32 cellular contexts compared by ENCODE assay signal in the genomic region with DNA sequence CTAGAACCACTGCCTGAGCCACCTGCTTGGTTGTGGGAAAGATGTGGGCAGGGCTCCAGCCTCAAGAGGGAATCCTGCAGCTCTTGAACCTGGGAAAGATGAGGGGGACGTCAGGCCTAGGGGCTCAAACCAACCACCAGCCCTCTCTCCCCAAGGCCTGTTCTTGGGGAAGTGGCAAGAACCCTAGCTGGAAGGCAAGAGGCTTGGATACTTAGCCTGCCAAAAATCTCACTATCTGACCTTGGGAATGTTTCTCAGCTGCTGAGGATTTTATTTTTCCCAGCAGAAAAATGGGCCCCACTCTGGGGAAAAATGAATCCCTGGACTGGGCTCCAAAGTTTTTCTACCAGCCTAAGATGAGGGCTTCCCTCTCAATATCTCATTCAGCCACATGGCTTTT. TPM values are rescaled to one million over a fixed set of nuclear protein-coding genes. Genes with fewer than 3 reads are reported as not detected.
"Had no signal": no experiment of that assay in that cellular context is flagged by ENCODE, and none has a peak within 500 bp of the region (broad histone marks: within the 10 kb centered on the region; RNA-seq: fewer than 3 reads in every experiment).

No MANE protein-coding gene starts in this region.

- H3K27ac ChIP-seq: adrenal gland, cardiac muscle cell, VCaP had no signal

- H3K36me3 ChIP-seq: adrenal gland, cardiac muscle cell had no signal

- H3K4me3 ChIP-seq: adrenal gland, cardiac muscle cell had no signal

- H3K4me1 ChIP-seq: adrenal gland had no signal

- FAIRE-seq: astrocyte, bronchial epithelial cell, TTC549 had no signal

- H3K27me3 ChIP-seq: adrenal gland, cardiac muscle cell had no signal

- DNase-seq: activated B cell treated with CpG ODN at 0.5 μM for 24 hours; activated CD4-positive, alpha-beta memory T cell treated with anti-CD3 and anti-CD28 coated beads for 36 hours; activated CD4-positive, alpha-beta T cell treated with anti-CD3 and anti-CD28 coated beads for 4 hours; activated CD4-positive, alpha-beta T cell treated with anti-CD3 and anti-CD28 coated beads, Interleukin-2, amount 50 U/mL, for 1 hour; activated CD4-positive, alpha-beta T cell treated with anti-CD3 and anti-CD28 coated beads, Interleukin-2, amount 50 U/mL, for 4 hours; activated CD4-positive, CD25-positive, alpha-beta regulatory T cell treated with anti-CD3 and anti-CD28 coated beads, Interleukin-2, amount 50 U/mL, for 72 hours; activated CD8-positive, alpha-beta memory T cell treated with anti-CD3 and anti-CD28 coated beads, Interleukin-2, amount 50 U/mL, for 4 hours; activated CD8-positive, alpha-beta T cell treated with anti-CD3 and anti-CD28 coated beads for 36 hours; activated effector memory CD4-positive, alpha-beta T cell treated with anti-CD3 and anti-CD28 coated beads, Interleukin-2, amount 50 U/mL, for 16 hours; activated gamma-delta T cell treated with Interleukin-2 at 50 U/mL for 16 hours; activated naive CD4-positive, alpha-beta T cell; activated naive CD4-positive, alpha-beta T cell treated with anti-CD3 and anti-CD28 coated beads for 36 hours; activated naive CD4-positive, alpha-beta T cell treated with anti-CD3 and anti-CD28 coated beads, Interleukin-2, amount 50 U/mL, for 16 hours; activated naive CD8-positive, alpha-beta T cell treated with anti-CD3 and anti-CD28 coated beads for 36 hours; activated T-cell treated with anti-CD3 and anti-CD28 coated beads for 4 hours; activated T-cell treated with anti-CD3 and anti-CD28 coated beads, Interleukin-2, amount 50 U/mL, for 1 hour; activated T-cell treated with anti-CD3 and anti-CD28 coated beads, Interleukin-2, amount 50 U/mL, for 4 hours; activated T-cell treated with anti-CD3 and anti-CD28 coated beads, Interleukin-2, amount 50 U/mL, for 72 hours; adrenal gland; amniotic stem cell; aorta; caudate nucleus; cerebellar nuclear complex; T-cell; T-helper 17 cell; T-helper 9 cell had no signal

RNA-seq across cellular contexts. Expression of gene USHBP1, which starts 4.6 kb away (rescaled TPM):
- total RNA-seq: activated naive CD8-positive, alpha-beta T cell treated with anti-CD3 and anti-CD28 coated beads for 36 hours; bronchial epithelial cell; chondrocyte had no signal
